ENCODE assay signal across 6 cellular contexts in genomic region chr18:49234984-49235383, GRCh38.
"Had no signal": no experiment of that assay in that cellular context is flagged by ENCODE, and none has a peak within 500 bp of the region (broad histone marks: within the 10 kb centered on the region; RNA-seq: fewer than 3 reads in every experiment).

No MANE protein-coding gene starts in this region.

- H3K9ac ChIP-seq: KMS-11 had no signal

- H3K27ac ChIP-seq: HL-60, KMS-11 had no signal

- FAIRE-seq: HTR-8/SVneo had no signal

- DNase-seq: IMR-90, KBM-7, KG1 had no signal

- H3K4me2 ChIP-seq: KMS-11 had no signal
